In genomic region chr7:26365077-26365896, GRCh38 we compare ENCODE assay signal across 8 cellular contexts.
DNase-seq lines count a peak whose midpoint lies in the region; ATAC-seq and TF ChIP-seq lines count a peak whose summit lies in the region.

No MANE protein-coding gene starts in this region.

- no peaks in the 10 kb centered on the region for H3K9me3 Mint-ChIP-seq in activated T-cell treated with anti-CD3 and anti-CD28 coated beads, Interleukin-2, amount 50 U/mL, for 24 hours
- H3K9me3 Mint-ChIP-seq in neural progenitor cell = no peaks in the 10 kb centered on the region

- peak overlapping the region; percentile 33 for H3K27ac Mint-ChIP-seq in activated T-cell treated with anti-CD3 and anti-CD28 coated beads, Interleukin-2, amount 50 U/mL, for 24 hours
- peak overlapping the region; percentile 46 for H3K27ac Mint-ChIP-seq in neural progenitor cell

- H3K4me1 ChIP-seq in OCI-LY1 (ENCODE audit: insufficient read depth, low read length, severe bottlenecking) (peaks cover 23% of the 10 kb centered on the region), neural progenitor cell (no peaks in the 10 kb centered on the region)

- H4K20me1 ChIP-seq in OCI-LY1 (ENCODE audit: insufficient read depth, low read length) (no peaks in the 10 kb centered on the region), neural progenitor cell (ENCODE audit: low read depth) (no peaks in the 10 kb centered on the region)

- H3K27ac ChIP-seq in OCI-LY1 (ENCODE audit: low read depth, low read length, poor library complexity, severe bottlenecking) (peak overlapping the region; percentile 62), neural progenitor cell (no peak overlapping the region)

- H3K36me3 ChIP-seq in OCI-LY1 (ENCODE audit: insufficient read depth, low read length) (peaks cover 48% of the 10 kb centered on the region), neural progenitor cell (no peaks in the 10 kb centered on the region)

- H3K27me3 Mint-ChIP-seq in activated T-cell treated with anti-CD3 and anti-CD28 coated beads, Interleukin-2, amount 50 U/mL, for 24 hours = peaks cover 3% of the 10 kb centered on the region
- H3K27me3 Mint-ChIP-seq in neural progenitor cell (ENCODE audit: insufficient read depth, low read depth) = no peaks in the 10 kb centered on the region

- TF ChIP-seq RAD21 in Ishikawa (IDR thresholded peaks at IDR 0.05; ENCODE audit: low read depth) = peak; percentile 94

- DNase-seq in EL = peak; percentile 66
- peak; percentile 48 for DNase-seq in activated T-cell treated with anti-CD3 and anti-CD28 coated beads, Interleukin-2, amount 50 U/mL, for 24 hours
- DNase-seq in fibroblast of pulmonary artery (ENCODE audit: low read depth) = peak; percentile 86
- DNase-seq in neural progenitor cell (ENCODE audit: low spot score) = peak; percentile 80
- no peak for DNase-seq in cortex of kidney (lab: John Stamatoyannopoulos, UW)

- H3K9ac ChIP-seq in OCI-LY1 (ENCODE audit: low read length) (peak overlapping the region; percentile 60), neural progenitor cell (no peak overlapping the region)

- no peak overlapping the region for H3K4me3 ChIP-seq in OCI-LY1 (ENCODE audit: low read depth, low read length, poor library complexity, severe bottlenecking)
- no peak overlapping the region for H3K4me3 ChIP-seq in fibroblast of pulmonary artery (replicated peaks; ENCODE audit: low read depth, low read length)
- H3K4me3 ChIP-seq in neural progenitor cell = no peak overlapping the region

- H3K4me2 ChIP-seq in OCI-LY1 (ENCODE audit: low read length) (peak overlapping the region; percentile 54; the same call in 1 of the 2 replicates), neural progenitor cell (no peak overlapping the region)

- TF ChIP-seq EP300 in Ishikawa (IDR thresholded peaks at IDR 0.05; ENCODE audit: borderline replicate concordance) = no peak

- peak; percentile 86 for ATAC-seq in GM21619 (IDR thresholded peaks at IDR 0.05; ENCODE audit: unreplicated experiment)

- H3K27me3 ChIP-seq in OCI-LY1 (ENCODE audit: insufficient read depth, low read length) (no peaks in the 10 kb centered on the region), neural progenitor cell (no peaks in the 10 kb centered on the region)

- H3K4me3 Mint-ChIP-seq in activated T-cell treated with anti-CD3 and anti-CD28 coated beads, Interleukin-2, amount 50 U/mL, for 24 hours = no peak overlapping the region
- H3K4me3 Mint-ChIP-seq in neural progenitor cell = no peak overlapping the region

- TF ChIP-seq CTCF in OCI-LY1 (IDR thresholded peaks at IDR 0.05; ENCODE audit: low read length) (peak; percentile 96), fibroblast of pulmonary artery (IDR thresholded peaks at IDR 0.05; ENCODE audit: low read length, missing control alignments) (peak; percentile 71), neural progenitor cell (IDR thresholded peaks at IDR 0.05) (peak; percentile 82)

- H3K9me3 ChIP-seq in OCI-LY1 (ENCODE audit: low read length) (no peaks in the 10 kb centered on the region), neural progenitor cell (ENCODE audit: low read depth) (no peaks in the 10 kb centered on the region)

- H2AFZ ChIP-seq in OCI-LY1 (ENCODE audit: low read length) (no peak overlapping the region), neural progenitor cell (replicated peaks) (no peak overlapping the region)

- peaks cover 14% of the 10 kb centered on the region for H3K4me1 Mint-ChIP-seq in activated T-cell treated with anti-CD3 and anti-CD28 coated beads, Interleukin-2, amount 50 U/mL, for 24 hours (ENCODE audit: low read depth)
- peaks cover 15% of the 10 kb centered on the region for H3K4me1 Mint-ChIP-seq in neural progenitor cell

- no peaks in the 10 kb centered on the region for H3K9me2 ChIP-seq in OCI-LY1 (ENCODE audit: low read depth, low read length)

- H3F3A ChIP-seq in OCI-LY1 (ENCODE audit: insufficient read depth, low read length) = no peaks in the 10 kb centered on the region
- H3F3A ChIP-seq in neural progenitor cell (ENCODE audit: low read depth) = peaks cover 4% of the 10 kb centered on the region

- H3K79me2 ChIP-seq in OCI-LY1 (ENCODE audit: insufficient read depth, low read length) (no peaks in the 10 kb centered on the region), neural progenitor cell (ENCODE audit: low read depth) (no peaks in the 10 kb centered on the region)

- H3K36me3 Mint-ChIP-seq in activated T-cell treated with anti-CD3 and anti-CD28 coated beads, Interleukin-2, amount 50 U/mL, for 24 hours (ENCODE audit: low read depth) = peaks cover 31% of the 10 kb centered on the region
- no peaks in the 10 kb centered on the region for H3K36me3 Mint-ChIP-seq in neural progenitor cell

TF ChIP-seq in Ishikawa, 13 proteins besides CTCF, POLR2A, EP300 and RAD21:
- TF ChIP-seq FOXM1 (IDR thresholded peaks at IDR 0.05; ENCODE audit: borderline replicate concordance, low read depth) = no peak
- TF ChIP-seq CREB1 (IDR thresholded peaks at IDR 0.05; ENCODE audit: low read depth) = no peak
- TF ChIP-seq YY1 (IDR thresholded peaks at IDR 0.05; ENCODE audit: low read depth) = no peak
- no peak for TF ChIP-seq TEAD4 (IDR thresholded peaks at IDR 0.05)
- no peak for TF ChIP-seq EGR1 (IDR thresholded peaks at IDR 0.05)
- TF ChIP-seq TAF1 (IDR thresholded peaks at IDR 0.05; ENCODE audit: low read depth) = no peak
- TF ChIP-seq CEBPB (IDR thresholded peaks at IDR 0.05) = no peak
- no peak for TF ChIP-seq NFIC (IDR thresholded peaks at IDR 0.05)
- TF ChIP-seq MAX (IDR thresholded peaks at IDR 0.05) = no peak
- no peak for TF ChIP-seq ZBTB7A (IDR thresholded peaks at IDR 0.05; ENCODE audit: low read depth)
- no peak for TF ChIP-seq TCF12 (IDR thresholded peaks at IDR 0.05; ENCODE audit: low read depth)
- TF ChIP-seq USF1 (IDR thresholded peaks at IDR 0.05) = no peak
